1 cellular context compared by ENCODE assay signal in genomic region chr6:43262000-43262779, GRCh38.
TF ChIP-seq lines count a peak whose summit lies in the region.

No MANE protein-coding gene starts in this region.

TF ChIP-seq in HepG2, 621 proteins besides CTCF, POLR2A, EP300 and RAD21 (continued from another document and continues in another):
- TF ChIP-seq HNF1A (IDR thresholded peaks at IDR 0.05; ENCODE audit: low read depth) (no peak), HNF1A (CRISPR knock-in tag; IDR thresholded peaks at IDR 0.05; ENCODE audit: borderline replicate concordance) (no peak), KDM3A (CRISPR knock-in tag; IDR thresholded peaks at IDR 0.05; ENCODE audit: low read depth) (0 out of 2 replicates have a peak, but pooled peaks have one; percentile 56), HOXA7 (CRISPR knock-in tag; IDR thresholded peaks at IDR 0.05) (no peak), ZSCAN21 (CRISPR knock-in tag; IDR thresholded peaks at IDR 0.05; ENCODE audit: borderline replicate concordance) (no peak), MAF1 (CRISPR knock-in tag; IDR thresholded peaks at IDR 0.05; ENCODE audit: borderline replicate concordance) (no peak), KAT7 (CRISPR knock-in tag; IDR thresholded peaks at IDR 0.05; ENCODE audit: borderline replicate concordance) (no peak), HMG20A (CRISPR knock-in tag; IDR thresholded peaks at IDR 0.05; ENCODE audit: borderline replicate concordance) (no peak), TFDP2 (CRISPR knock-in tag; IDR thresholded peaks at IDR 0.05) (0 out of 2 replicates have a peak, but pooled peaks have one; percentile 27), CREBL2 (CRISPR knock-in tag; IDR thresholded peaks at IDR 0.05; ENCODE audit: borderline replicate concordance) (no peak), ZNF607 (CRISPR knock-in tag; IDR thresholded peaks at IDR 0.05; ENCODE audit: borderline replicate concordance) (no peak), HHEX (CRISPR knock-in tag; IDR thresholded peaks at IDR 0.05) (no peak), MAFF (IDR thresholded peaks at IDR 0.05; ENCODE audit: low read depth, low read length) (no peak), ZNF142 (CRISPR knock-in tag; IDR thresholded peaks at IDR 0.05) (no peak), ZNF160 (CRISPR knock-in tag; IDR thresholded peaks at IDR 0.05) (no peak), NCOR1 (IDR thresholded peaks at IDR 0.05; ENCODE audit: borderline replicate concordance, low read length) (no peak), LBX2 (CRISPR knock-in tag; IDR thresholded peaks at IDR 0.05; ENCODE audit: borderline replicate concordance) (no peak), ZUFSP (CRISPR knock-in tag; IDR thresholded peaks at IDR 0.05; ENCODE audit: borderline replicate concordance) (no peak), SAP130 (CRISPR knock-in tag; IDR thresholded peaks at IDR 0.05; ENCODE audit: low read depth) (0 out of 2 replicates have a peak, but pooled peaks have one; percentile 45), GPBP1L1 (CRISPR knock-in tag; IDR thresholded peaks at IDR 0.05) (no peak), SNAPC4 (CRISPR knock-in tag; IDR thresholded peaks at IDR 0.05) (no peak), GATA4 (IDR thresholded peaks at IDR 0.05; ENCODE audit: borderline replicate concordance, low read depth) (no peak), PATZ1 (CRISPR knock-in tag; IDR thresholded peaks at IDR 0.05) (peak; percentile 80), TSC22D2 (CRISPR knock-in tag; IDR thresholded peaks at IDR 0.05; ENCODE audit: borderline replicate concordance) (no peak), ZNF782 (CRISPR knock-in tag; IDR thresholded peaks at IDR 0.05; ENCODE audit: borderline replicate concordance) (no peak; the same call in 1 of the 2 replicates), RELA (CRISPR knock-in tag; IDR thresholded peaks at IDR 0.05) (no peak)
